18 cellular contexts compared by ENCODE assay signal in the genomic region with DNA sequence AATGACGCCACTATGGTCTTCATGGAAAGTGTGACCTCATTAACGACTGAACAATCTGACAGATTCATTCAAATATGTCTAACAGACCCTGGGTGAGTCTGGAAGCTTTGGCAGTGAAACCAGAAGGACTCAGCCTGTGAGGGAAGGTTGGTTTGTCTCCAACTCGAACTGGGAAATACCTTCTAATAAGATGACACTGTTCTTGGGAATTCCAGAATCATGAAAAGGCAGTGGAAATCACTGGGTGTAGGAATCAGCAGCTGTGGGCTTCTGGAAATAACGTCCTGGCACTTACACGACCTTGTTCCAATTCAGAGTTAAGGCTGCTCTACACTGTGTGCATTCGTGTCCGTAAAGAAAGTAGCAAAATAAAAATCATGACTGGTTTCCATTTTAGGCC.
DNase-seq lines count a peak whose midpoint lies in the region; FAIRE-seq and TF ChIP-seq lines count a peak whose summit lies in the region.
"Had no signal": no experiment of that assay in that cellular context is flagged by ENCODE, and none has a peak within 500 bp of the region (broad histone marks: within the 10 kb centered on the region; RNA-seq: fewer than 3 reads in every experiment).

No MANE protein-coding gene starts in this region.

- peak overlapping the region; percentile 43 for H3K27ac ChIP-seq in AG04450 (ENCODE audit: low read depth, low read length)
- peak overlapping the region; percentile 5 for H3K27ac ChIP-seq in mammary epithelial cell (ENCODE audit: insufficient read depth, low read depth, low read length)
- H3K27ac ChIP-seq: heart left ventricle, thyroid gland had no signal

- H2AFZ ChIP-seq in mammary epithelial cell (ENCODE audit: low read depth, low read length) = no peak overlapping the region
- H2AFZ ChIP-seq: GM23338 had no signal

- intact Hi-C loops in mammary epithelial cell (cut with micrococcal nuclease) = loop anchor here (5.0 kb wide), 1 partner anchor 111 kb away; no protein-coding TSS in a partner anchor

- H4K20me1 ChIP-seq in mammary epithelial cell (ENCODE audit: insufficient read depth, low read length) = no peaks in the 10 kb centered on the region

- H3K79me2 ChIP-seq in mammary epithelial cell (ENCODE audit: insufficient read depth, low read length) = no peaks in the 10 kb centered on the region

- no peak overlapping the region for H3K9ac ChIP-seq in mammary epithelial cell (ENCODE audit: insufficient read depth, low read length)

- in situ Hi-C loops in mammary epithelial cell (cut with MboI; ENCODE audit: low sequenced_read_pairs in 2 of 2) = no loop called here
- in situ Hi-C loops in KBM-7 (cut with MboI; ENCODE audit: low pct_unique_long_range_greater_than_20kb, low sequenced_read_pairs) = no loop called here

- H3K4me3 ChIP-seq in AG04450 (ENCODE audit: low read depth, low read length) (no peak overlapping the region), mammary epithelial cell (replicated peaks in 1 of 3; ENCODE audit: insufficient read depth in 1 of 3, low read depth in 2 of 3, low read length in 3 of 3) (no peak overlapping the region), kidney epithelial cell (ENCODE audit: low read depth, low read length) (no peak overlapping the region)
- H3K4me3 ChIP-seq: GM23338, heart left ventricle, thyroid gland had no signal

- H3K4me1 ChIP-seq in mammary epithelial cell (ENCODE audit: insufficient read depth, low read length) = peaks cover 34% of the 10 kb centered on the region
- H3K4me1 ChIP-seq: Caco-2 had no signal

- no peak for FAIRE-seq in GM12891 (lab: Jason Lieb, UNC)

- dilution Hi-C loops in mammary epithelial cell (cut with HindIII; ENCODE audit: low sequenced_read_pairs) = no loop called here

- H3K36me3 ChIP-seq in mammary epithelial cell (ENCODE audit: insufficient read depth, low read length) (no peaks in the 10 kb centered on the region), kidney epithelial cell (ENCODE audit: control insufficient read depth, insufficient read depth, low read length) (no peaks in the 10 kb centered on the region)
- H3K36me3 ChIP-seq: heart left ventricle, thyroid gland had no signal

- no peak for TF ChIP-seq POLR2A in GM12891 (IDR thresholded peaks at IDR 0.05; ENCODE audit: low read depth, low read length)

- CTCF ChIA-PET in AG04450 (lab: Charles Lee) = interaction anchor here (2.3 kb wide), 1 partner anchor 115 kb away, joined by 13 read pairs; no protein-coding TSS in a partner anchor
- CTCF ChIA-PET in mammary epithelial cell (lab: Charles Lee; ENCODE audit: low non-redundant PET) = no interaction called here

- TF ChIP-seq CTCF in AG04450 (IDR thresholded peaks at IDR 0.05; ENCODE audit: low read depth, low read length) = no peak
- TF ChIP-seq CTCF in mammary epithelial cell (conservative IDR thresholded peaks at IDR 0.05 in 1 of 2, IDR thresholded peaks at IDR 0.05 in 1 of 2; ENCODE audit: extremely low read depth in 1 of 2, insufficient read depth in 1 of 2, low read depth in 1 of 2, low read length in 2 of 2) = no peak
- no peak for TF ChIP-seq CTCF in kidney epithelial cell (IDR thresholded peaks at IDR 0.05; ENCODE audit: insufficient read depth, low read length, poor library complexity, severe bottlenecking)

- 89% methylated on average over 7 of the region's 7 CpGs for WGBS in mammary epithelial cell (ENCODE audit: low coverage, missing lambda C conversion rate)

- BruUV-seq in mammary epithelial cell (replicated peaks; lab: Mats Ljungman, UMichigan) = no TSS peak

- DNase-seq in AG04450 (ENCODE audit: low read depth, low spot score) (peak; percentile 38), LHCN-M2 (ENCODE audit: low read depth) (peak; percentile 87), mammary epithelial cell (peak; percentile 40), kidney epithelial cell (ENCODE audit: low read depth) (peak; percentile 19), KBM-7 (no peak), activated T-cell treated with anti-CD3 and anti-CD28 coated beads for 4 hours (no peak), activated gamma-delta T cell (lab: John Stamatoyannopoulos, UW) (no peak), GM12891 (ENCODE audit: insufficient read length, low spot score) (no peak)
- DNase-seq: activated CD8-positive, alpha-beta memory T cell treated with anti-CD3 and anti-CD28 coated beads, Interleukin-2, amount 50 U/mL, for 4 hours; activated naive CD4-positive, alpha-beta T cell treated with anti-CD3 and anti-CD28 coated beads, Interleukin-2, amount 50 U/mL, for 16 hours; Caco-2; central memory CD4-positive, alpha-beta T cell; naive B cell; stimulated activated CD4-positive, alpha-beta T cell treated with anti-CD3 and anti-CD28 coated beads, Interleukin-2, amount 100 ng/mL, for 48 hours; stimulated activated CD8-positive, alpha-beta memory T cell treated with anti-CD3 and anti-CD28 coated beads, Interleukin-4, amount 100 ng/mL, for 48 hours had no signal

- POLR2A ChIA-PET in AG04450 (lab: Yijun Ruan, JAX) = no interaction called here

- H3K27me3 ChIP-seq in AG04450 (ENCODE audit: control insufficient read depth, insufficient read depth, low read length) (no peaks in the 10 kb centered on the region), mammary epithelial cell (ENCODE audit: insufficient read depth, low read length) (no peaks in the 10 kb centered on the region), kidney epithelial cell (ENCODE audit: control insufficient read depth, insufficient read depth, low read length) (no peaks in the 10 kb centered on the region)
- H3K27me3 ChIP-seq: heart left ventricle, thyroid gland had no signal

- H3K4me2 ChIP-seq in mammary epithelial cell (ENCODE audit: insufficient read depth, low read depth, low read length) = no peak overlapping the region
- H3K4me2 ChIP-seq: GM23338 had no signal

- H3K9me3 ChIP-seq in AG04450 (ENCODE audit: control insufficient read depth, insufficient read depth, low read length) (no peaks in the 10 kb centered on the region), mammary epithelial cell (replicated peaks; ENCODE audit: insufficient read depth, low read length) (no peaks in the 10 kb centered on the region)
- H3K9me3 ChIP-seq: Caco-2, heart left ventricle, thyroid gland had no signal

TF ChIP-seq in GM12891, 5 proteins besides CTCF, POLR2A, EP300 and RAD21:
- TF ChIP-seq SPI1 (IDR thresholded peaks at IDR 0.05; ENCODE audit: low read depth, low read length) (no peak), TAF1 (IDR thresholded peaks at IDR 0.05; ENCODE audit: low read depth, low read length) (no peak), PAX5 (IDR thresholded peaks at IDR 0.05; ENCODE audit: insufficient read depth, low read length, severe bottlenecking) (no peak), POLR2AphosphoS5 (IDR thresholded peaks at IDR 0.05; ENCODE audit: low read depth, low read length) (no peak)

Comparison
In these comparisons a context has a peak if more than half of its experiments do, and no peak if none do; other contexts are left out.
1. DNase-seq: peak in AG04450 (single experiment), LHCN-M2 (single experiment), mammary epithelial cell (single experiment) and kidney epithelial cell (single experiment); none in KBM-7 (single experiment), activated T-cell treated with anti-CD3 and anti-CD28 coated beads for 4 hours (single experiment), activated gamma-delta T cell (single experiment) and GM12891 (single experiment).